10 cellular contexts compared by ENCODE assay signal in genomic region chr5:176784218-176785165, GRCh38. TPM values are rescaled to one million over a fixed set of nuclear protein-coding genes. Genes with fewer than 3 reads are reported as not detected.
DNase-seq lines count a peak whose midpoint lies in the region; ATAC-seq and TF ChIP-seq lines count a peak whose summit lies in the region.
"Had no signal": no experiment of that assay in that cellular context is flagged by ENCODE, and none has a peak within 500 bp of the region (broad histone marks: within the 10 kb centered on the region; RNA-seq: fewer than 3 reads in every experiment).

No MANE protein-coding gene starts in this region.

- CTCF ChIA-PET in MCF 10A (lab: Yijun Ruan, JAX), result interaction anchor here (0.6 kb wide), 1 partner anchor 670 kb away, joined by 3 read pairs; no protein-coding TSS in a partner anchor
- CTCF ChIA-PET in activated CD8-positive, alpha-beta memory T cell treated with anti-CD3 and anti-CD28 coated beads, Interleukin-2, amount 10 ng/mL, durations not matched to agents 7 days and 5 days (lab: Charles Lee), result no interaction called here

- peak overlapping the region; percentile 88 for H3K27ac Mint-ChIP-seq in MCF 10A (ENCODE audit: low read depth, unreplicated experiment)
- H3K27ac Mint-ChIP-seq in activated CD8-positive, alpha-beta memory T cell treated with anti-CD3 and anti-CD28 coated beads, Interleukin-2, amount 10 ng/mL, durations not matched to agents 7 days and 5 days, result no peak overlapping the region

- ATAC-seq in activated CD8-positive, alpha-beta memory T cell treated with anti-CD3 and anti-CD28 coated beads, Interleukin-2, amount 10 ng/mL, durations not matched to agents 7 days and 5 days, result no peak
- no peak for ATAC-seq in HG03565 (IDR thresholded peaks at IDR 0.05; ENCODE audit: unreplicated experiment)

- in situ Hi-C loops in Caki2 (cut with HindIII; ENCODE audit: low pct_unique_long_range_greater_than_20kb, low sequenced_read_pairs), result no loop called here
- in situ Hi-C loops in GM13977 (cut with MboI; ENCODE audit: low pct_unique_long_range_greater_than_20kb, low sequenced_read_pairs, unreplicated experiment), result no loop called here

- H3K4me3 Mint-ChIP-seq in MCF 10A (ENCODE audit: unreplicated experiment), result no peak overlapping the region
- no peak overlapping the region for H3K4me3 Mint-ChIP-seq in activated CD8-positive, alpha-beta memory T cell treated with anti-CD3 and anti-CD28 coated beads, Interleukin-2, amount 10 ng/mL, durations not matched to agents 7 days and 5 days

- POLR2A ChIA-PET in MCF 10A (lab: Yijun Ruan, JAX), result interaction anchor here (0.8 to 1.5 kb wide), 3 partner anchors 10 to 91 kb away, joined by 3 to 4 read pairs (median 3); no protein-coding TSS in a partner anchor

- intact Hi-C loops in MCF 10A (cut with micrococcal nuclease), result no loop called here

- peaks cover 15% of the 10 kb centered on the region for H3K4me1 Mint-ChIP-seq in MCF 10A (ENCODE audit: insufficient read depth, unreplicated experiment)
- peaks cover 2% of the 10 kb centered on the region for H3K4me1 Mint-ChIP-seq in activated CD8-positive, alpha-beta memory T cell treated with anti-CD3 and anti-CD28 coated beads, Interleukin-2, amount 10 ng/mL, durations not matched to agents 7 days and 5 days

- H3K36me3 Mint-ChIP-seq in MCF 10A (ENCODE audit: insufficient read depth, unreplicated experiment), result no peaks in the 10 kb centered on the region
- no peaks in the 10 kb centered on the region for H3K36me3 Mint-ChIP-seq in activated CD8-positive, alpha-beta memory T cell treated with anti-CD3 and anti-CD28 coated beads, Interleukin-2, amount 10 ng/mL, durations not matched to agents 7 days and 5 days

- H3K9me3 Mint-ChIP-seq in MCF 10A (ENCODE audit: unreplicated experiment), result no peaks in the 10 kb centered on the region
- H3K9me3 Mint-ChIP-seq in activated CD8-positive, alpha-beta memory T cell treated with anti-CD3 and anti-CD28 coated beads, Interleukin-2, amount 10 ng/mL, durations not matched to agents 7 days and 5 days (ENCODE audit: low read depth), result no peaks in the 10 kb centered on the region

- BruUV-seq in MCF 10A (replicated peaks; lab: Mats Ljungman, UMichigan), result no TSS peak

- DNase-seq in Caki2 (ENCODE audit: low read depth) (peak; percentile 51), NCI-H1694 (lab: John Stamatoyannopoulos, UW) (peak; percentile 94), MCF 10A (ENCODE audit: unreplicated experiment) (peak; percentile 98), left kidney (ENCODE audit: low read depth, low spot score) (peak; percentile 44), NCI-H748 (lab: John Stamatoyannopoulos, UW; ENCODE audit: unreplicated experiment) (no peak), GM13977 (ENCODE audit: low spot score) (no peak)
- no peak for DNase-seq in activated CD8-positive, alpha-beta memory T cell treated with anti-CD3 and anti-CD28 coated beads, Interleukin-2, amount 10 ng/mL, durations not matched to agents 7 days and 5 days
- DNase-seq: NCI-H2081 had no signal

- H3K27me3 Mint-ChIP-seq in MCF 10A (ENCODE audit: insufficient read depth, unreplicated experiment), result peaks cover 19% of the 10 kb centered on the region
- H3K27me3 Mint-ChIP-seq in activated CD8-positive, alpha-beta memory T cell treated with anti-CD3 and anti-CD28 coated beads, Interleukin-2, amount 10 ng/mL, durations not matched to agents 7 days and 5 days, result peaks cover 35% of the 10 kb centered on the region

- TF ChIP-seq CTCF in MCF 10A (IDR thresholded peaks at IDR 0.05; ENCODE audit: unreplicated experiment), result no peak
- TF ChIP-seq CTCF in GM13977 (IDR thresholded peaks at IDR 0.05; ENCODE audit: extremely low read depth, insufficient read depth, missing control alignments), result no peak

RNA-seq across cellular contexts. Expression of gene UNC5A, which starts 25.9 kb away (rescaled TPM):
- 4.1 and 6.8 TPM in 2 replicates for total RNA-seq in Caki2 (2014; rRNA removed; shearing (Covaris generic); ENCODE audit: low replicate concordance)
- 0.22 and 0.51 TPM in 2 replicates for total RNA-seq in MCF 10A (2022)
- total RNA-seq in activated CD8-positive, alpha-beta memory T cell treated with anti-CD3 and anti-CD28 coated beads, Interleukin-2, amount 10 ng/mL, durations not matched to agents 7 days and 5 days, result not detected
- total RNA-seq: suprapubic skin had no signal

Comparison
In these comparisons a context has a peak if more than half of its experiments do, and no peak if none do; other contexts are left out.
1. DNase-seq: peak in Caki2 (single experiment), NCI-H1694 (single experiment), MCF 10A (single experiment) and left kidney (single experiment); none in NCI-H748 (single experiment), activated CD8-positive, alpha-beta memory T cell treated with anti-CD3 and anti-CD28 coated beads, Interleukin-2, amount 10 ng/mL, durations not matched to agents 7 days and 5 days (single experiment) and GM13977 (single experiment).